8 cellular contexts compared by ENCODE assay signal in genomic region chr4:140637836-140638235, GRCh38.
DNase-seq lines count a peak whose midpoint lies in the region; ATAC-seq, FAIRE-seq and TF ChIP-seq lines count a peak whose summit lies in the region.

No MANE protein-coding gene starts in this region.

- TF ChIP-seq EP300 in neural cell (conservative IDR thresholded peaks at IDR 0.05; ENCODE audit: poor library complexity, severe bottlenecking) = no peak

- H3K9me2 ChIP-seq in neural cell (ENCODE audit: insufficient read depth, low read length) = no peaks in the 10 kb centered on the region

- no peak for DNase-seq in D721Med (ENCODE audit: insufficient read length, low spot score)
- peak; percentile 72 for DNase-seq in OCI-M1 (lab: John Stamatoyannopoulos, UW)
- peak; percentile 46 for DNase-seq in choroid plexus epithelial cell (ENCODE audit: low read depth)
- no peak for DNase-seq in activated gamma-delta T cell (lab: John Stamatoyannopoulos, UW)
- DNase-seq in putamen (ENCODE audit: low spot score) = no peak

- no peak overlapping the region for H3K4me3 ChIP-seq in choroid plexus epithelial cell (ENCODE audit: low read depth, low read length)
- no peak overlapping the region for H3K4me3 ChIP-seq in neural cell (ENCODE audit: low read length)

- no peaks in the 10 kb centered on the region for H3K79me2 ChIP-seq in neural cell (replicated peaks; ENCODE audit: insufficient read depth, low read length)

- H3K9ac ChIP-seq in neural cell (ENCODE audit: low read length) = no peak overlapping the region

- TF ChIP-seq CTCF in D721Med (IDR thresholded peaks at IDR 0.05; ENCODE audit: insufficient read depth, missing control alignments) (peak; percentile 52), choroid plexus epithelial cell (conservative IDR thresholded peaks at IDR 0.05; ENCODE audit: low read depth, low read length) (peak; percentile 61), neural cell (IDR thresholded peaks at IDR 0.05; ENCODE audit: poor library complexity, severe bottlenecking) (peak; percentile 47)

- no peak overlapping the region for H2AFZ ChIP-seq in neural cell (ENCODE audit: low read depth, low read length)

- H3K9me3 ChIP-seq in neural cell (ENCODE audit: low read length) = no peaks in the 10 kb centered on the region

- TF ChIP-seq RAD21 in neural cell (conservative IDR thresholded peaks at IDR 0.05) = peak; percentile 38

- peak; percentile 53 for FAIRE-seq in D721Med (lab: Jason Lieb, UNC)

- no peaks in the 10 kb centered on the region for H4K20me1 ChIP-seq in neural cell (ENCODE audit: insufficient read depth)

- no peak overlapping the region for H3K4me2 ChIP-seq in neural cell (ENCODE audit: low read length)

- peaks cover 12% of the 10 kb centered on the region for H3K36me3 ChIP-seq in neural cell (ENCODE audit: insufficient read depth, low read length)

- ATAC-seq in GM18873 (IDR thresholded peaks at IDR 0.05; ENCODE audit: low FRiP score, unreplicated experiment) (peak; percentile 66), HG03175 (IDR thresholded peaks at IDR 0.05; ENCODE audit: unreplicated experiment) (peak; percentile 75)

- H3K27me3 ChIP-seq in neural cell (ENCODE audit: insufficient read depth, low read depth, low read length) = no peaks in the 10 kb centered on the region

- H3F3A ChIP-seq in neural cell (ENCODE audit: insufficient read depth, low read length, poor library complexity, severe bottlenecking) = no peaks in the 10 kb centered on the region

- no peak overlapping the region for H3K27ac ChIP-seq in neural cell (ENCODE audit: low read length)

TF ChIP-seq in neural cell, 6 proteins besides CTCF, POLR2A, EP300 and RAD21:
- TF ChIP-seq SMC3 (conservative IDR thresholded peaks at IDR 0.05; ENCODE audit: poor library complexity) (peak; percentile 33), REST (IDR thresholded peaks at IDR 0.05; ENCODE audit: borderline replicate concordance) (no peak)

Comparison
In these comparisons a context has a peak if more than half of its experiments do, and no peak if none do; other contexts are left out.
1. DNase-seq: peak in OCI-M1 (single experiment) and choroid plexus epithelial cell (single experiment); none in D721Med (single experiment), activated gamma-delta T cell (single experiment) and putamen (single experiment).
2. Peak in every context shown above with its lines, with median percentiles within 50 percentile points of each other: CTCF ChIP-seq.